In the genomic region with DNA sequence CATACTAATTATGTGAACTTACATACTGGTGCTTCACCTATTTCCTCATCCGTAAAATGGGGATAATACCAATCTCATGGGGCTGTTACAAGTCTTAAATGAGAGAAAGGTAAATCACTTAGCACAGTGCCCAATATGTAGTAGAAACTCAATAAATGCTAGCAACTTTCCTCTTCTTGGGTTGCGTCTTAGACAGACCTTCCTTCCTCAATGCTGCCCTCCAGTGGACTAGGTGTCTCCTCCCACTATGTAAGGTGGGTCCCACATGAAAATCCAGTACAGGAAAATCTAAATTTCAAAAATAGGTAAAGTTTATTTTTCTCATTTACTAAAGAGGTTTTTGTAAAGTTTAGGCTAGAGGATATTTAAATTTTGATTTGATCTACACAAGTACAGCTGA, we compare ENCODE assay signal across 2 cellular contexts.
TF ChIP-seq lines count a peak whose summit lies in the region.

No MANE protein-coding gene starts in this region.

TF ChIP-seq in WTC11, 78 proteins besides CTCF, POLR2A, EP300 and RAD21:
- TF ChIP-seq TCF7 (CRISPR knock-in tag; IDR thresholded peaks at IDR 0.05; ENCODE audit: low read depth): no peak
- no peak for TF ChIP-seq ZNF281 (CRISPR knock-in tag; IDR thresholded peaks at IDR 0.05)
- TF ChIP-seq NR3C1 (CRISPR knock-in tag; conservative IDR thresholded peaks at IDR 0.05; ENCODE audit: low read depth): no peak
- no peak for TF ChIP-seq FOXJ3 (CRISPR knock-in tag; IDR thresholded peaks at IDR 0.05; ENCODE audit: borderline replicate concordance)
- TF ChIP-seq, protein P1, sequence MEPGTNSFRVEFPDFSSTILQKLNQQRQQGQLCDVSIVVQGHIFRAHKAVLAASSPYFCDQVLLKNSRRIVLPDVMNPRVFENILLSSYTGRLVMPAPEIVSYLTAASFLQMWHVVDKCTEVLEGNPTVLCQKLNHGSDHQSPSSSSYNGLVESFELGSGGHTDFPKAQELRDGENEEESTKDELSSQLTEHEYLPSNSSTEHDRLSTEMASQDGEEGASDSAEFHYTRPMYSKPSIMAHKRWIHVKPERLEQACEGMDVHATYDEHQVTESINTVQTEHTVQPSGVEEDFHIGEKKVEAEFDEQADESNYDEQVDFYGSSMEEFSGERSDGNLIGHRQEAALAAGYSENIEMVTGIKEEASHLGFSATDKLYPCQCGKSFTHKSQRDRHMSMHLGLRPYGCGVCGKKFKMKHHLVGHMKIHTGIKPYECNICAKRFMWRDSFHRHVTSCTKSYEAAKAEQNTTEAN (CRISPR knock-in tag; IDR thresholded peaks at IDR 0.05): no peak
- no peak for TF ChIP-seq ESRRA (CRISPR knock-in tag; IDR thresholded peaks at IDR 0.05; ENCODE audit: borderline replicate concordance)
- TF ChIP-seq, protein P2, sequence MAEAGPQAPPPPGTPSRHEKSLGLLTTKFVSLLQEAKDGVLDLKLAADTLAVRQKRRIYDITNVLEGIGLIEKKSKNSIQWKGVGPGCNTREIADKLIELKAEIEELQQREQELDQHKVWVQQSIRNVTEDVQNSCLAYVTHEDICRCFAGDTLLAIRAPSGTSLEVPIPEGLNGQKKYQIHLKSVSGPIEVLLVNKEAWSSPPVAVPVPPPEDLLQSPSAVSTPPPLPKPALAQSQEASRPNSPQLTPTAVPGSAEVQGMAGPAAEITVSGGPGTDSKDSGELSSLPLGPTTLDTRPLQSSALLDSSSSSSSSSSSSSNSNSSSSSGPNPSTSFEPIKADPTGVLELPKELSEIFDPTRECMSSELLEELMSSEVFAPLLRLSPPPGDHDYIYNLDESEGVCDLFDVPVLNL (CRISPR knock-in tag; IDR thresholded peaks at IDR 0.05; ENCODE audit: borderline replicate concordance, low read depth): no peak
- TF ChIP-seq ZNF423 (CRISPR knock-in tag; IDR thresholded peaks at IDR 0.05): no peak
TF ChIP-seq in WTC11: peak in this region for 0.

TF ChIP-seq in H1, 55 proteins besides CTCF, POLR2A, EP300 and RAD21:
- no peak for TF ChIP-seq HDAC2 (IDR thresholded peaks at IDR 0.05; ENCODE audit: borderline replicate concordance in 1 of 2, low read depth in 2 of 2, low read length in 2 of 2)
